ENCODE assay signal across 1 cellular context in the genomic region with DNA sequence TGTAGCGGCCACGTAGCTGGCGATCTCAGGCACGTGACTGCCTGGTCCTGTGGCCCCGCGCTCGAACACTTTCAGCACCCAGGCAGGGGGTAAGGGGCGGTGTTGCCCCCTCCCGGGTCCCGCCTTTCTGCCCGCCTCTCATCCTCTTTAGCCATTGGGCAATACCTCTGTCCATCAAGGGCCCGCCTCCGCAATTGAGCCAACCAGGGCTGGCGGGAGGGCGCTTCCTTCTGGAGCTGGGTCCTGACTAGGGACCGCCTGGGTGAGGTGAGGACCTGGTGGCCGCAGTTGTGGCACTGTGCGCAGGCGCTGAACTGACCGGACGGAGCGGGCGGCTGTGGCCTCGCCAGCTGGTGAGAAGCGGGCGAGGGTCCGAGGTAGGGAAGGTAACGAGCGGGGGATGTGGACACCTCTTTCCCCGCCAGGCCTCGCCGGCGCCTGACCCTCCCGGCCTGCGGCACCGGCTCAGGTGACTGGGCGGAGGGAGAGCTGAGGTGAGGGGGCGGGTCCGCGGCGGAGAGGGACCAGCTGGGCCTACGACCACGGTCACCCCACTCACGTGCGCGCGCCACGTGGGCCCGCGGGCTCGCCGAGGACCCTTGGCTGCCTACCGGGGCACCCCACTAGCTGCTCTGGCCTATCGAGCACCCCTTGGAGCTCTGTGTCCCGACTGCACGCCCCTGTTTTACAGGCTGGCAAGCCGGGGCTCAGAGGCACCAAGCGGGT.
A peak's percentile ranks its signal among the peaks of the same experiment; 100 is the strongest.
TF ChIP-seq lines count a peak whose summit lies in the region.

A gene with protein sequence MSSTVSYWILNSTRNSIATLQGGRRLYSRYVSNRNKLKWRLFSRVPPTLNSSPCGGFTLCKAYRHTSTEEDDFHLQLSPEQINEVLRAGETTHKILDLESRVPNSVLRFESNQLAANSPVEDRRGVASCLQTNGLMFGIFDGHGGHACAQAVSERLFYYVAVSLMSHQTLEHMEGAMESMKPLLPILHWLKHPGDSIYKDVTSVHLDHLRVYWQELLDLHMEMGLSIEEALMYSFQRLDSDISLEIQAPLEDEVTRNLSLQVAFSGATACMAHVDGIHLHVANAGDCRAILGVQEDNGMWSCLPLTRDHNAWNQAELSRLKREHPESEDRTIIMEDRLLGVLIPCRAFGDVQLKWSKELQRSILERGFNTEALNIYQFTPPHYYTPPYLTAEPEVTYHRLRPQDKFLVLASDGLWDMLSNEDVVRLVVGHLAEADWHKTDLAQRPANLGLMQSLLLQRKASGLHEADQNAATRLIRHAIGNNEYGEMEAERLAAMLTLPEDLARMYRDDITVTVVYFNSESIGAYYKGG (plus strand): TSS at position 228 of the 726 bp plus-strand sequence. CDS start 3,770 bp downstream, outside the sequence.

TF ChIP-seq in HepG2, 621 proteins besides CTCF, POLR2A, EP300 and RAD21 (continued from another document and continues in another):
- peak; percentile 25; the same call in 1 of the 2 replicates for TF ChIP-seq MED13 (CRISPR knock-in tag; IDR thresholded peaks at IDR 0.05)
- TF ChIP-seq RXRB (CRISPR knock-in tag; IDR thresholded peaks at IDR 0.05; ENCODE audit: borderline replicate concordance) = peak; percentile 54
- TF ChIP-seq, protein P1, sequence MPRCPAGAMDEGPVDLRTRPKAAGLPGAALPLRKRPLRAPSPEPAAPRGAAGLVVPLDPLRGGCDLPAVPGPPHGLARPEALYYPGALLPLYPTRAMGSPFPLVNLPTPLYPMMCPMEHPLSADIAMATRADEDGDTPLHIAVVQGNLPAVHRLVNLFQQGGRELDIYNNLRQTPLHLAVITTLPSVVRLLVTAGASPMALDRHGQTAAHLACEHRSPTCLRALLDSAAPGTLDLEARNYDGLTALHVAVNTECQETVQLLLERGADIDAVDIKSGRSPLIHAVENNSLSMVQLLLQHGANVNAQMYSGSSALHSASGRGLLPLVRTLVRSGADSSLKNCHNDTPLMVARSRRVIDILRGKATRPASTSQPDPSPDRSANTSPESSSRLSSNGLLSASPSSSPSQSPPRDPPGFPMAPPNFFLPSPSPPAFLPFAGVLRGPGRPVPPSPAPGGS (CRISPR knock-in tag; IDR thresholded peaks at IDR 0.05) = peak; percentile 96
- TF ChIP-seq NAIF1 (CRISPR knock-in tag; IDR thresholded peaks at IDR 0.05; ENCODE audit: borderline replicate concordance) = peak; percentile 64; the same call in 1 of the 2 replicates
- 0 out of 2 replicates have a peak, but pooled peaks have one; percentile 7 for TF ChIP-seq RCOR2 (CRISPR knock-in tag; IDR thresholded peaks at IDR 0.05)
- peak; percentile 10 for TF ChIP-seq CBX1 (IDR thresholded peaks at IDR 0.05; ENCODE audit: low read depth)
- TF ChIP-seq SOX6 (IDR thresholded peaks at IDR 0.05) = no peak
- peak; percentile 79 for TF ChIP-seq SOX6 (CRISPR knock-in tag; IDR thresholded peaks at IDR 0.05)
- peak; percentile 88 for TF ChIP-seq ZNF232 (CRISPR knock-in tag; IDR thresholded peaks at IDR 0.05; ENCODE audit: borderline replicate concordance)
- TF ChIP-seq, protein P2, sequence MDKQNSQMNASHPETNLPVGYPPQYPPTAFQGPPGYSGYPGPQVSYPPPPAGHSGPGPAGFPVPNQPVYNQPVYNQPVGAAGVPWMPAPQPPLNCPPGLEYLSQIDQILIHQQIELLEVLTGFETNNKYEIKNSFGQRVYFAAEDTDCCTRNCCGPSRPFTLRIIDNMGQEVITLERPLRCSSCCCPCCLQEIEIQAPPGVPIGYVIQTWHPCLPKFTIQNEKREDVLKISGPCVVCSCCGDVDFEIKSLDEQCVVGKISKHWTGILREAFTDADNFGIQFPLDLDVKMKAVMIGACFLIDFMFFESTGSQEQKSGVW (CRISPR knock-in tag; IDR thresholded peaks at IDR 0.05; ENCODE audit: borderline replicate concordance) = no peak
- TF ChIP-seq POGZ (CRISPR knock-in tag; IDR thresholded peaks at IDR 0.05) = peak; percentile 49
- peak; percentile 66 for TF ChIP-seq ZNF616 (CRISPR knock-in tag; IDR thresholded peaks at IDR 0.05; ENCODE audit: low read depth)
- peak; percentile 87; the same call in 1 of the 2 replicates for TF ChIP-seq ZNF569 (CRISPR knock-in tag; IDR thresholded peaks at IDR 0.05; ENCODE audit: borderline replicate concordance)
- TF ChIP-seq ZNF615 (CRISPR knock-in tag; IDR thresholded peaks at IDR 0.05; ENCODE audit: borderline replicate concordance) = no peak
- TF ChIP-seq NFIC (IDR thresholded peaks at IDR 0.05; ENCODE audit: low read length) = no peak
- no peak for TF ChIP-seq CCAR2 (optimal IDR thresholded peaks at IDR 0.05; ENCODE audit: low read depth, low read length)
- no peak; the same call in 1 of the 2 replicates for TF ChIP-seq NR2F2 (IDR thresholded peaks at IDR 0.05; ENCODE audit: borderline replicate concordance, low read depth)
- TF ChIP-seq ZNF780A (CRISPR knock-in tag; IDR thresholded peaks at IDR 0.05) = no peak
- peak; percentile 91 for TF ChIP-seq KMT2B (CRISPR knock-in tag; IDR thresholded peaks at IDR 0.05)
- TF ChIP-seq, protein P3, sequence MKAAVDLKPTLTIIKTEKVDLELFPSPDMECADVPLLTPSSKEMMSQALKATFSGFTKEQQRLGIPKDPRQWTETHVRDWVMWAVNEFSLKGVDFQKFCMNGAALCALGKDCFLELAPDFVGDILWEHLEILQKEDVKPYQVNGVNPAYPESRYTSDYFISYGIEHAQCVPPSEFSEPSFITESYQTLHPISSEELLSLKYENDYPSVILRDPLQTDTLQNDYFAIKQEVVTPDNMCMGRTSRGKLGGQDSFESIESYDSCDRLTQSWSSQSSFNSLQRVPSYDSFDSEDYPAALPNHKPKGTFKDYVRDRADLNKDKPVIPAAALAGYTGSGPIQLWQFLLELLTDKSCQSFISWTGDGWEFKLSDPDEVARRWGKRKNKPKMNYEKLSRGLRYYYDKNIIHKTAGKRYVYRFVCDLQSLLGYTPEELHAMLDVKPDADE (CRISPR knock-in tag; IDR thresholded peaks at IDR 0.05) = peak; percentile 95; the same call in 1 of the 2 replicates
- TF ChIP-seq ZNF674 (CRISPR knock-in tag; IDR thresholded peaks at IDR 0.05; ENCODE audit: low read depth) = no peak; the same call in 1 of the 2 replicates
- peak; percentile 77 for TF ChIP-seq ISL2 (CRISPR knock-in tag; IDR thresholded peaks at IDR 0.05)
- TF ChIP-seq ZSCAN30 (CRISPR knock-in tag; IDR thresholded peaks at IDR 0.05) = no peak; the same call in 1 of the 2 replicates
- peak; percentile 93 for TF ChIP-seq NKX3-1 (CRISPR knock-in tag; IDR thresholded peaks at IDR 0.05)
- TF ChIP-seq, protein P4, sequence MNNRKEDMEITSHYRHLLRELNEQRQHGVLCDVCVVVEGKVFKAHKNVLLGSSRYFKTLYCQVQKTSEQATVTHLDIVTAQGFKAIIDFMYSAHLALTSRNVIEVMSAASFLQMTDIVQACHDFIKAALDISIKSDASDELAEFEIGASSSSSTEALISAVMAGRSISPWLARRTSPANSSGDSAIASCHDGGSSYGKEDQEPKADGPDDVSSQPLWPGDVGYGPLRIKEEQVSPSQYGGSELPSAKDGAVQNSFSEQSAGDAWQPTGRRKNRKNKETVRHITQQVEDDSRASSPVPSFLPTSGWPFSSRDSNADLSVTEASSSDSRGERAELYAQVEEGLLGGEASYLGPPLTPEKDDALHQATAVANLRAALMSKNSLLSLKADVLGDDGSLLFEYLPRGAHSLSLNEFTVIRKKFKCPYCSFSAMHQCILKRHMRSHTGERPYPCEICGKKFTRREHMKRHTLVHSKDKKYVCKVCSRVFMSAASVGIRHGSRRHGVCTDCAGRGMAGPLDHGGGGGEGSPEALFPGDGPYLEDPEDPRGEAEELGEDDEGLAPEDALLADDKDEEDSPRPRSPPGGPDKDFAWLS (CRISPR knock-in tag; IDR thresholded peaks at IDR 0.05; ENCODE audit: borderline replicate concordance) = no peak
- TF ChIP-seq ZNF782 (CRISPR knock-in tag; IDR thresholded peaks at IDR 0.05; ENCODE audit: borderline replicate concordance) = no peak; the same call in 1 of the 2 replicates
- TF ChIP-seq, protein P5, sequence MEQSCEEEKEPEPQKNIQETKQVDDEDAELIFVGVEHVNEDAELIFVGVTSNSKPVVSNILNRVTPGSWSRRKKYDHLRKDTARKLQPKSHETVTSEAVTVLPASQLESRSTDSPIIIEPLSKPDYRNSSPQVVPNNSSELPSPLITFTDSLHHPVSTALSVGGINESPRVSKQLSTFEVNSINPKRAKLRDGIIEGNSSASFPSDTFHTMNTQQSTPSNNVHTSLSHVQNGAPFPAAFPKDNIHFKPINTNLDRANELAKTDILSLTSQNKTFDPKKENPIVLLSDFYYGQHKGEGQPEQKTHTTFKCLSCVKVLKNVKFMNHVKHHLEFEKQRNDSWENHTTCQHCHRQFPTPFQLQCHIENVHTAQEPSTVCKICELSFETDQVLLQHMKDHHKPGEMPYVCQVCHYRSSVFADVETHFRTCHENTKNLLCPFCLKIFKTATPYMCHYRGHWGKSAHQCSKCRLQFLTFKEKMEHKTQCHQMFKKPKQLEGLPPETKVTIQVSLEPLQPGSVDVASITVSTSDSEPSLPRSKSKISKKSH (CRISPR knock-in tag; IDR thresholded peaks at IDR 0.05; ENCODE audit: borderline replicate concordance) = peak; percentile 94
- no peak for TF ChIP-seq RELA (CRISPR knock-in tag; IDR thresholded peaks at IDR 0.05)
- TF ChIP-seq ZNF660 (CRISPR knock-in tag; IDR thresholded peaks at IDR 0.05; ENCODE audit: borderline replicate concordance, low read depth) = peak; percentile 97; the same call in 1 of the 2 replicates
- TF ChIP-seq ZNF564 (CRISPR knock-in tag; IDR thresholded peaks at IDR 0.05) = peak; percentile 64; the same call in 1 of the 2 replicates
- TF ChIP-seq ZNF24 (IDR thresholded peaks at IDR 0.05) = no peak
- TF ChIP-seq NR2F6 (IDR thresholded peaks at IDR 0.05) = 0 out of 2 replicates have a peak, but pooled peaks have one; percentile 24
- no peak for TF ChIP-seq NR2F6 (CRISPR knock-in tag; IDR thresholded peaks at IDR 0.05)
- TF ChIP-seq HNF4G (IDR thresholded peaks at IDR 0.05; ENCODE audit: borderline replicate concordance, low read depth, low read length) = 0 out of 2 replicates have a peak, but pooled peaks have one; percentile 24
- peak; percentile 74; the same call in 1 of the 2 replicates for TF ChIP-seq HNF4G (CRISPR knock-in tag; IDR thresholded peaks at IDR 0.05; ENCODE audit: borderline replicate concordance, low read depth)
- TF ChIP-seq KDM2A (CRISPR knock-in tag; IDR thresholded peaks at IDR 0.05; ENCODE audit: borderline replicate concordance, low read depth) = peak; percentile 73
- peak; percentile 12; the same call in 1 of the 2 replicates for TF ChIP-seq ZNF572 (CRISPR knock-in tag; IDR thresholded peaks at IDR 0.05)
- TF ChIP-seq ASH2L (IDR thresholded peaks at IDR 0.05; ENCODE audit: insufficient read length, low read depth, low read length) = peak; percentile 63
- TF ChIP-seq HMGA1 (CRISPR knock-in tag; conservative IDR thresholded peaks at IDR 0.05) = no peak
- peak; percentile 94 for TF ChIP-seq RBFOX2 (IDR thresholded peaks at IDR 0.05; ENCODE audit: low read depth, low read length)
- TF ChIP-seq, protein P6, sequence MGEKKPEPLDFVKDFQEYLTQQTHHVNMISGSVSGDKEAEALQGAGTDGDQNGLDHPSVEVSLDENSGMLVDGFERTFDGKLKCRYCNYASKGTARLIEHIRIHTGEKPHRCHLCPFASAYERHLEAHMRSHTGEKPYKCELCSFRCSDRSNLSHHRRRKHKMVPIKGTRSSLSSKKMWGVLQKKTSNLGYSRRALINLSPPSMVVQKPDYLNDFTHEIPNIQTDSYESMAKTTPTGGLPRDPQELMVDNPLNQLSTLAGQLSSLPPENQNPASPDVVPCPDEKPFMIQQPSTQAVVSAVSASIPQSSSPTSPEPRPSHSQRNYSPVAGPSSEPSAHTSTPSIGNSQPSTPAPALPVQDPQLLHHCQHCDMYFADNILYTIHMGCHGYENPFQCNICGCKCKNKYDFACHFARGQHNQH (CRISPR knock-in tag; IDR thresholded peaks at IDR 0.05) = peak; percentile 39
- peak; percentile 88 for TF ChIP-seq GABPB1 (CRISPR knock-in tag; IDR thresholded peaks at IDR 0.05)
- TF ChIP-seq NCOA2 (CRISPR knock-in tag; IDR thresholded peaks at IDR 0.05) = peak; percentile 52
- TF ChIP-seq NFE2 (CRISPR knock-in tag; IDR thresholded peaks at IDR 0.05) = peak; percentile 24; the same call in 1 of the 2 replicates
- TF ChIP-seq CBFB (CRISPR knock-in tag; IDR thresholded peaks at IDR 0.05) = peak; percentile 77; the same call in 1 of the 2 replicates
- TF ChIP-seq, protein P7, sequence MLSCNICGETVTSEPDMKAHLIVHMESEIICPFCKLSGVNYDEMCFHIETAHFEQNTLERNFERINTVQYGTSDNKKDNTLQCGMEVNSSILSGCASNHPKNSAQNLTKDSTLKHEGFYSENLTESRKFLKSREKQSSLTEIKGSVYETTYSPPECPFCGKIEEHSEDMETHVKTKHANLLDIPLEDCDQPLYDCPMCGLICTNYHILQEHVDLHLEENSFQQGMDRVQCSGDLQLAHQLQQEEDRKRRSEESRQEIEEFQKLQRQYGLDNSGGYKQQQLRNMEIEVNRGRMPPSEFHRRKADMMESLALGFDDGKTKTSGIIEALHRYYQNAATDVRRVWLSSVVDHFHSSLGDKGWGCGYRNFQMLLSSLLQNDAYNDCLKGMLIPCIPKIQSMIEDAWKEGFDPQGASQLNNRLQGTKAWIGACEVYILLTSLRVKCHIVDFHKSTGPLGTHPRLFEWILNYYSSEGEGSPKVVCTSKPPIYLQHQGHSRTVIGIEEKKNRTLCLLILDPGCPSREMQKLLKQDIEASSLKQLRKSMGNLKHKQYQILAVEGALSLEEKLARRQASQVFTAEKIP (CRISPR knock-in tag; IDR thresholded peaks at IDR 0.05; ENCODE audit: borderline replicate concordance) = no peak
- TF ChIP-seq ZNF383 (CRISPR knock-in tag; IDR thresholded peaks at IDR 0.05; ENCODE audit: borderline replicate concordance) = no peak
- TF ChIP-seq RAD51 (IDR thresholded peaks at IDR 0.05; ENCODE audit: borderline replicate concordance) = 0 out of 2 replicates have a peak, but pooled peaks have one; percentile 12
- TF ChIP-seq ZNF225 (CRISPR knock-in tag; IDR thresholded peaks at IDR 0.05) = peak; percentile 97
- TF ChIP-seq, protein P8, sequence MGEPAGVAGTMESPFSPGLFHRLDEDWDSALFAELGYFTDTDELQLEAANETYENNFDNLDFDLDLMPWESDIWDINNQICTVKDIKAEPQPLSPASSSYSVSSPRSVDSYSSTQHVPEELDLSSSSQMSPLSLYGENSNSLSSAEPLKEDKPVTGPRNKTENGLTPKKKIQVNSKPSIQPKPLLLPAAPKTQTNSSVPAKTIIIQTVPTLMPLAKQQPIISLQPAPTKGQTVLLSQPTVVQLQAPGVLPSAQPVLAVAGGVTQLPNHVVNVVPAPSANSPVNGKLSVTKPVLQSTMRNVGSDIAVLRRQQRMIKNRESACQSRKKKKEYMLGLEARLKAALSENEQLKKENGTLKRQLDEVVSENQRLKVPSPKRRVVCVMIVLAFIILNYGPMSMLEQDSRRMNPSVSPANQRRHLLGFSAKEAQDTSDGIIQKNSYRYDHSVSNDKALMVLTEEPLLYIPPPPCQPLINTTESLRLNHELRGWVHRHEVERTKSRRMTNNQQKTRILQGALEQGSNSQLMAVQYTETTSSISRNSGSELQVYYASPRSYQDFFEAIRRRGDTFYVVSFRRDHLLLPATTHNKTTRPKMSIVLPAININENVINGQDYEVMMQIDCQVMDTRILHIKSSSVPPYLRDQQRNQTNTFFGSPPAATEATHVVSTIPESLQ (CRISPR knock-in tag; conservative IDR thresholded peaks at IDR 0.05) = no peak
